ENCODE assay signal across 1 cellular context in genomic region chr7:114151777-114152176, GRCh38.
TF ChIP-seq lines count a peak whose summit lies in the region.

No MANE protein-coding gene starts in this region.

TF ChIP-seq in WTC11, 78 proteins besides CTCF, POLR2A, EP300 and RAD21 (continued from another document):
- TF ChIP-seq, protein P1, sequence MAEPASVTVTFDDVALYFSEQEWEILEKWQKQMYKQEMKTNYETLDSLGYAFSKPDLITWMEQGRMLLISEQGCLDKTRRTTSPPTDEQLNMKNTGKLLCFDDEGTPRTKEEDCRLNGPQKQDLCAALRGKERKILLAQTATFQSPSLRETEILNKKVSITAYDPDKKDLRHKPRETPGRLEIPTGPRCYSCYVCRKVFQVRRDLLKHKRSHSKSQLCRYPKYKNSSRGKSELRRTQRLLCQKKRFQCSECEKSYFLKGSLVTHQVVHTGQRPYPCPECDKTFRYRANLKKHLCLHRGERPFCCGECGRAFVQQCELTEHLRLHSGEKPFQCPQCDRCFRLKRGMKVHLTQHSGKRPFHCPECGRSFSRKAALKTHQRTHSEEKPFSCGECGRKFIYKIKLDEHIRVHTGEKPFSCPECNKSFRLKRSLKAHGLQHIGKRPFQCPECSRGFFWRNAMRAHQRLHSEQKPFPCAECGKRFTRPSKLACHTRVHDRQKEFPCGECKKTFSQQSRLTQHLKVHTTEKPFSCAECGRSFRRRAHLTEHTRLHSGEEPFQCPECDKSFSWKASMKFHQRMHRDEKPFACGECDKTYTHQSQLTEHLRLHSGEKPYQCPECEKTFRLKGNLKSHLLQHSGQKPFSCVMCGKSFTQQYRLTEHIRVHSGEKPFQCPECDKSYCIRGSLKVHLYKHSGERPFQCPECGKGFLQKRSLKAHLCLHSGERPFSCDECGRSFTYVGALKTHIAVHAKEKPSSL (CRISPR knock-in tag; conservative IDR thresholded peaks at IDR 0.05) = no peak
- TF ChIP-seq ZNF138 (CRISPR knock-in tag; conservative IDR thresholded peaks at IDR 0.05) = no peak
- TF ChIP-seq, protein P2, sequence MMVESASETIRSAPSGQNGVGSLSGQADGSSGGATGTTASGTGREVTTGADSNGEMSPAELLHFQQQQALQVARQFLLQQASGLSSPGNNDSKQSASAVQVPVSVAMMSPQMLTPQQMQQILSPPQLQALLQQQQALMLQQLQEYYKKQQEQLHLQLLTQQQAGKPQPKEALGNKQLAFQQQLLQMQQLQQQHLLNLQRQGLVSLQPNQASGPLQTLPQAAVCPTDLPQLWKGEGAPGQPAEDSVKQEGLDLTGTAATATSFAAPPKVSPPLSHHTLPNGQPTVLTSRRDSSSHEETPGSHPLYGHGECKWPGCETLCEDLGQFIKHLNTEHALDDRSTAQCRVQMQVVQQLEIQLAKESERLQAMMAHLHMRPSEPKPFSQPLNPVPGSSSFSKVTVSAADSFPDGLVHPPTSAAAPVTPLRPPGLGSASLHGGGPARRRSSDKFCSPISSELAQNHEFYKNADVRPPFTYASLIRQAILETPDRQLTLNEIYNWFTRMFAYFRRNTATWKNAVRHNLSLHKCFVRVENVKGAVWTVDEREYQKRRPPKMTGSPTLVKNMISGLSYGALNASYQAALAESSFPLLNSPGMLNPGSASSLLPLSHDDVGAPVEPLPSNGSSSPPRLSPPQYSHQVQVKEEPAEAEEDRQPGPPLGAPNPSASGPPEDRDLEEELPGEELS (CRISPR knock-in tag; IDR thresholded peaks at IDR 0.05) = no peak
- TF ChIP-seq MLX (CRISPR knock-in tag; IDR thresholded peaks at IDR 0.05) = no peak
- TF ChIP-seq ZNF317 (CRISPR knock-in tag; IDR thresholded peaks at IDR 0.05; ENCODE audit: borderline replicate concordance, low read depth) = no peak
- TF ChIP-seq, protein P3, sequence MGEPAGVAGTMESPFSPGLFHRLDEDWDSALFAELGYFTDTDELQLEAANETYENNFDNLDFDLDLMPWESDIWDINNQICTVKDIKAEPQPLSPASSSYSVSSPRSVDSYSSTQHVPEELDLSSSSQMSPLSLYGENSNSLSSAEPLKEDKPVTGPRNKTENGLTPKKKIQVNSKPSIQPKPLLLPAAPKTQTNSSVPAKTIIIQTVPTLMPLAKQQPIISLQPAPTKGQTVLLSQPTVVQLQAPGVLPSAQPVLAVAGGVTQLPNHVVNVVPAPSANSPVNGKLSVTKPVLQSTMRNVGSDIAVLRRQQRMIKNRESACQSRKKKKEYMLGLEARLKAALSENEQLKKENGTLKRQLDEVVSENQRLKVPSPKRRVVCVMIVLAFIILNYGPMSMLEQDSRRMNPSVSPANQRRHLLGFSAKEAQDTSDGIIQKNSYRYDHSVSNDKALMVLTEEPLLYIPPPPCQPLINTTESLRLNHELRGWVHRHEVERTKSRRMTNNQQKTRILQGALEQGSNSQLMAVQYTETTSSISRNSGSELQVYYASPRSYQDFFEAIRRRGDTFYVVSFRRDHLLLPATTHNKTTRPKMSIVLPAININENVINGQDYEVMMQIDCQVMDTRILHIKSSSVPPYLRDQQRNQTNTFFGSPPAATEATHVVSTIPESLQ (CRISPR knock-in tag; IDR thresholded peaks at IDR 0.05) = no peak
- TF ChIP-seq, protein P4, sequence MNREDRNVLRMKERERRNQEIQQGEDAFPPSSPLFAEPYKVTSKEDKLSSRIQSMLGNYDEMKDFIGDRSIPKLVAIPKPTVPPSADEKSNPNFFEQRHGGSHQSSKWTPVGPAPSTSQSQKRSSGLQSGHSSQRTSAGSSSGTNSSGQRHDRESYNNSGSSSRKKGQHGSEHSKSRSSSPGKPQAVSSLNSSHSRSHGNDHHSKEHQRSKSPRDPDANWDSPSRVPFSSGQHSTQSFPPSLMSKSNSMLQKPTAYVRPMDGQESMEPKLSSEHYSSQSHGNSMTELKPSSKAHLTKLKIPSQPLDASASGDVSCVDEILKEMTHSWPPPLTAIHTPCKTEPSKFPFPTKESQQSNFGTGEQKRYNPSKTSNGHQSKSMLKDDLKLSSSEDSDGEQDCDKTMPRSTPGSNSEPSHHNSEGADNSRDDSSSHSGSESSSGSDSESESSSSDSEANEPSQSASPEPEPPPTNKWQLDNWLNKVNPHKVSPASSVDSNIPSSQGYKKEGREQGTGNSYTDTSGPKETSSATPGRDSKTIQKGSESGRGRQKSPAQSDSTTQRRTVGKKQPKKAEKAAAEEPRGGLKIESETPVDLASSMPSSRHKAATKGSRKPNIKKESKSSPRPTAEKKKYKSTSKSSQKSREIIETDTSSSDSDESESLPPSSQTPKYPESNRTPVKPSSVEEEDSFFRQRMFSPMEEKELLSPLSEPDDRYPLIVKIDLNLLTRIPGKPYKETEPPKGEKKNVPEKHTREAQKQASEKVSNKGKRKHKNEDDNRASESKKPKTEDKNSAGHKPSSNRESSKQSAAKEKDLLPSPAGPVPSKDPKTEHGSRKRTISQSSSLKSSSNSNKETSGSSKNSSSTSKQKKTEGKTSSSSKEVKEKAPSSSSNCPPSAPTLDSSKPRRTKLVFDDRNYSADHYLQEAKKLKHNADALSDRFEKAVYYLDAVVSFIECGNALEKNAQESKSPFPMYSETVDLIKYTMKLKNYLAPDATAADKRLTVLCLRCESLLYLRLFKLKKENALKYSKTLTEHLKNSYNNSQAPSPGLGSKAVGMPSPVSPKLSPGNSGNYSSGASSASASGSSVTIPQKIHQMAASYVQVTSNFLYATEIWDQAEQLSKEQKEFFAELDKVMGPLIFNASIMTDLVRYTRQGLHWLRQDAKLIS (CRISPR knock-in tag; IDR thresholded peaks at IDR 0.05; ENCODE audit: borderline replicate concordance) = no peak
- no peak for TF ChIP-seq E2F1 (CRISPR knock-in tag; IDR thresholded peaks at IDR 0.05)
- no peak for TF ChIP-seq ETV6 (CRISPR knock-in tag; IDR thresholded peaks at IDR 0.05)
- no peak for TF ChIP-seq JAZF1 (CRISPR knock-in tag; IDR thresholded peaks at IDR 0.05)
- TF ChIP-seq TCF7 (CRISPR knock-in tag; IDR thresholded peaks at IDR 0.05; ENCODE audit: low read depth) = no peak
- no peak for TF ChIP-seq GABPB1 (CRISPR knock-in tag; IDR thresholded peaks at IDR 0.05)
- TF ChIP-seq GTF2I (CRISPR knock-in tag; conservative IDR thresholded peaks at IDR 0.05) = no peak
- TF ChIP-seq CREB1 (CRISPR knock-in tag; IDR thresholded peaks at IDR 0.05) = no peak
- TF ChIP-seq, protein P5, sequence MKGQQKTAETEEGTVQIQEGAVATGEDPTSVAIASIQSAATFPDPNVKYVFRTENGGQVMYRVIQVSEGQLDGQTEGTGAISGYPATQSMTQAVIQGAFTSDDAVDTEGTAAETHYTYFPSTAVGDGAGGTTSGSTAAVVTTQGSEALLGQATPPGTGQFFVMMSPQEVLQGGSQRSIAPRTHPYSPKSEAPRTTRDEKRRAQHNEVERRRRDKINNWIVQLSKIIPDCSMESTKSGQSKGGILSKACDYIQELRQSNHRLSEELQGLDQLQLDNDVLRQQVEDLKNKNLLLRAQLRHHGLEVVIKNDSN (CRISPR knock-in tag; IDR thresholded peaks at IDR 0.05) = no peak
